In genomic region chr6:27495386-27496135, GRCh38 we compare ENCODE assay signal across 7 cellular contexts. TPM values are rescaled to one million over a fixed set of nuclear protein-coding genes. Genes with fewer than 3 reads are reported as not detected.
A peak's percentile ranks its signal among the peaks of the same experiment; 100 is the strongest.
DNase-seq lines count a peak whose midpoint lies in the region; ATAC-seq and TF ChIP-seq lines count a peak whose summit lies in the region.

No MANE protein-coding gene starts in this region.

- H3K4me1 ChIP-seq in endodermal cell (ENCODE audit: control insufficient read depth, insufficient read depth, low read length) (no peaks in the 10 kb centered on the region), testis (no peaks in the 10 kb centered on the region)

- H3K9me3 ChIP-seq in endodermal cell (ENCODE audit: control insufficient read depth, low read length) (no peaks in the 10 kb centered on the region), testis (no peaks in the 10 kb centered on the region)

- DNase-seq in HPDE6-E6E7 (ENCODE audit: extremely low spot score) (peak; percentile 66), endodermal cell (peak; percentile 97), myocyte (ENCODE audit: low read depth) (peak; percentile 60), testis (peak; percentile 65), NCI-H524 treated with DMSO at 0.1 percent for 48 hours (lab: John Stamatoyannopoulos, UW) (no peak)

- intact Hi-C loops in testis (cut with DNase I; ENCODE audit: low total_unique reads): no loop called here

- H3K27me3 ChIP-seq in endodermal cell (ENCODE audit: control insufficient read depth, insufficient read depth, low read length, poor library complexity, severe bottlenecking): peaks cover 11% of the 10 kb centered on the region
- H3K27me3 ChIP-seq in testis: no peaks in the 10 kb centered on the region

- H3K36me3 Mint-ChIP-seq in endodermal cell (ENCODE audit: low read depth): no peaks in the 10 kb centered on the region

- no peak for TF ChIP-seq POLR2A in testis (IDR thresholded peaks at IDR 0.05)

- peaks cover 19% of the 10 kb centered on the region for H3K27me3 Mint-ChIP-seq in endodermal cell (ENCODE audit: insufficient read depth)

- peak overlapping the region; percentile 90 for H3K27ac Mint-ChIP-seq in endodermal cell

- H3K36me3 ChIP-seq in endodermal cell (ENCODE audit: control insufficient read depth, insufficient read depth, low read length) (no peaks in the 10 kb centered on the region), testis (ENCODE audit: low read depth, missing control alignments) (no peaks in the 10 kb centered on the region)

- peak; percentile 63 for TF ChIP-seq CTCF in endodermal cell (conservative IDR thresholded peaks at IDR 0.05)
- no peak for TF ChIP-seq CTCF in testis (IDR thresholded peaks at IDR 0.05)

- WGBS in endodermal cell (ENCODE audit: insufficient coverage in 1 of 2, insufficient read length in 1 of 2), 2 experiments: 1 to 5% methylated on average over 22 to 34 of the region's 34 CpGs
- WGBS in testis, 2 donors: 3 to 6% methylated on average over 20 to 34 of the region's 34 CpGs

- H3K4me1 Mint-ChIP-seq in endodermal cell: peaks cover 5% of the 10 kb centered on the region

- ATAC-seq in GM18502 (IDR thresholded peaks at IDR 0.05; ENCODE audit: poor library complexity, unreplicated experiment): peak; percentile 70
- peak; percentile 87 to 89 for ATAC-seq in activated CD4-positive, CD25-positive, alpha-beta regulatory T cell treated with anti-CD3 and anti-CD28 coated beads, Interleukin-2, amount 50 U/mL, for 24 hours

- H3K9me3 Mint-ChIP-seq in endodermal cell: no peaks in the 10 kb centered on the region

- H3K27ac ChIP-seq in endodermal cell (ENCODE audit: low read depth, low read length) (no peak overlapping the region), testis (no peak overlapping the region)

- peak overlapping the region; percentile 89 for H3K4me3 Mint-ChIP-seq in endodermal cell

- H3K4me3 ChIP-seq in endodermal cell (ENCODE audit: low read length) (peak overlapping the region; percentile 95), testis (peak overlapping the region; percentile 36 to 47)

- peak overlapping the region; percentile 65 for H3K9ac ChIP-seq in endodermal cell (ENCODE audit: extremely low read depth, low read length, poor library complexity, severe bottlenecking)

RNA-seq across cellular contexts. Expression of gene ZNF184, which starts 22.7 kb away (rescaled TPM):
- total RNA-seq in endodermal cell (10 to 100 TPM in 1 of 2 donors, 1 to 10 TPM in 1; 9.2 to 16.5 TPM), myocyte (15.0 and 15.8 TPM in 2 replicates), testis (10 to 100 TPM; 11.9 to 17.5 TPM)
- polyA plus RNA-seq in endodermal cell (2013, experiment 1 of 2): 14.4 TPM
- 12.8 TPM for polyA plus RNA-seq in endodermal cell (2013, experiment 2 of 2)
- 2.6 TPM for polyA plus RNA-seq in myocyte (2012)
- polyA plus RNA-seq in testis (ENCODE audit: insufficient read depth, low read depth, low replicate concordance): 11.4 TPM
